Comparison of ENCODE assay signal across 17 cellular contexts in genomic region chr21:39842741-39843146, GRCh38. TPM values are rescaled to one million over a fixed set of nuclear protein-coding genes. Genes with fewer than 3 reads are reported as not detected.
"Had no signal": no experiment of that assay in that cellular context is flagged by ENCODE, and none has a peak within 500 bp of the region (broad histone marks: within the 10 kb centered on the region; RNA-seq: fewer than 3 reads in every experiment).

No MANE protein-coding gene starts in this region.

- H3K4me1 Mint-ChIP-seq: activated CD4-positive, alpha-beta T cell treated with anti-CD3 and anti-CD28 coated beads, Interleukin-2, amount 10 ng/mL, durations not matched to agents 7 days and 5 days had no signal

- DNase-seq: activated CD4-positive, alpha-beta T cell treated with anti-CD3 and anti-CD28 coated beads, Interleukin-2, amount 10 ng/mL, durations not matched to agents 7 days and 5 days; activated CD8-positive, alpha-beta memory T cell treated with anti-CD3 and anti-CD28 coated beads for 24 hours; anterior cingulate cortex; cortex of kidney; effector CD8-positive, alpha-beta T cell; foreskin melanocyte; head of caudate nucleus; left colon; lower lobe of right lung; psoas muscle; stimulated activated CD4-positive, alpha-beta T cell treated with anti-CD3 and anti-CD28 coated beads, Interleukin-12 subunit alpha, Interleukin-12 subunit beta, amount 100 ng/mL, for 4 hours; stimulated activated CD4-positive, alpha-beta T cell treated with anti-CD3 and anti-CD28 coated beads, Interleukin-2, amount 100 ng/mL, for 24 hours had no signal

- ATAC-seq: left colon, lower lobe of right lung, psoas muscle had no signal

- H3K9me3 Mint-ChIP-seq: activated CD4-positive, alpha-beta T cell treated with anti-CD3 and anti-CD28 coated beads, Interleukin-2, amount 10 ng/mL, durations not matched to agents 7 days and 5 days; activated T-helper 1 cell treated with anti-CD3 and anti-CD28 coated beads, Interleukin-12 subunit alpha, Interleukin-12 subunit beta, Interleukin-2, Interleukin-4 antibody, amounts not matched to agents 30 ng/mL and 10 ng/mL and 1 ng/mL, durations not matched to agents 14 hours and 24 hours and 36 hours had no signal

- H3K4me3 Mint-ChIP-seq: activated CD4-positive, alpha-beta T cell treated with anti-CD3 and anti-CD28 coated beads, Interleukin-2, amount 10 ng/mL, durations not matched to agents 7 days and 5 days; activated T-helper 1 cell treated with anti-CD3 and anti-CD28 coated beads, Interleukin-12 subunit alpha, Interleukin-12 subunit beta, Interleukin-2, Interleukin-4 antibody, amounts not matched to agents 30 ng/mL and 10 ng/mL and 1 ng/mL, durations not matched to agents 14 hours and 24 hours and 36 hours; neural crest cell had no signal

- H3K27ac Mint-ChIP-seq: activated CD4-positive, alpha-beta T cell treated with anti-CD3 and anti-CD28 coated beads, Interleukin-2, amount 10 ng/mL, durations not matched to agents 7 days and 5 days; activated T-helper 1 cell treated with anti-CD3 and anti-CD28 coated beads, Interleukin-12 subunit alpha, Interleukin-12 subunit beta, Interleukin-2, Interleukin-4 antibody, amounts not matched to agents 30 ng/mL and 10 ng/mL and 1 ng/mL, durations not matched to agents 14 hours and 24 hours and 36 hours had no signal

- H3K27ac ChIP-seq: lower lobe of right lung, psoas muscle had no signal

- H3K9me3 ChIP-seq: lower lobe of right lung, psoas muscle had no signal

- H3K4me3 ChIP-seq: lower lobe of right lung, psoas muscle had no signal

- H3K27me3 Mint-ChIP-seq: activated CD4-positive, alpha-beta T cell treated with anti-CD3 and anti-CD28 coated beads, Interleukin-2, amount 10 ng/mL, durations not matched to agents 7 days and 5 days had no signal

- H3K36me3 ChIP-seq: lower lobe of right lung had no signal

RNA-seq across cellular contexts. Expression of gene PCP4, which starts 24.5 kb away (rescaled TPM):
- total RNA-seq: activated CD4-positive, alpha-beta T cell treated with anti-CD3 and anti-CD28 coated beads, Interleukin-2, amount 10 ng/mL, durations not matched to agents 7 days and 5 days; activated T-helper 1 cell treated with anti-CD3 and anti-CD28 coated beads, Interleukin-12 subunit alpha, Interleukin-12 subunit beta, Interleukin-2, Interleukin-4 antibody, amounts not matched to agents 30 ng/mL and 10 ng/mL and 1 ng/mL, durations not matched to agents 14 hours and 24 hours and 36 hours; fibroblast of lung; osteocyte; psoas muscle; T-helper 2 cell treated with Interferon-gamma antibody and Interleukin-4, amounts not matched to agents 100 ng/mL and 5 ng/mL, for 36 hours had no signal
